ENCODE assay signal across 1 cellular context in genomic region chr5:136819526-136820302, GRCh38.
TF ChIP-seq lines count a peak whose summit lies in the region.

No MANE protein-coding gene starts in this region.

TF ChIP-seq in H1, 55 proteins besides CTCF, POLR2A, EP300 and RAD21 (continued from another document):
- no peak for TF ChIP-seq ATF2 (IDR thresholded peaks at IDR 0.05; ENCODE audit: low read length)
- TF ChIP-seq ASH2L (IDR thresholded peaks at IDR 0.05; ENCODE audit: low read length): no peak
- no peak for TF ChIP-seq EGR1 (IDR thresholded peaks at IDR 0.05; ENCODE audit: borderline replicate concordance, low read depth, low read length)
- no peak for TF ChIP-seq USF2 (IDR thresholded peaks at IDR 0.05; ENCODE audit: low read length)
- TF ChIP-seq POU5F1 (IDR thresholded peaks at IDR 0.05; ENCODE audit: low read depth, low read length): no peak
- TF ChIP-seq CTBP2 (IDR thresholded peaks at IDR 0.05; ENCODE audit: borderline replicate concordance, insufficient read depth, insufficient read length, low read length): no peak
- no peak for TF ChIP-seq CHD2 (IDR thresholded peaks at IDR 0.05; ENCODE audit: low read length)
- no peak for TF ChIP-seq CBX5 (IDR thresholded peaks at IDR 0.05; ENCODE audit: low read depth, low read length)
- TF ChIP-seq ZNF274 (IDR thresholded peaks at IDR 0.05; ENCODE audit: borderline replicate concordance, extremely low read depth, low read length): no peak
- no peak for TF ChIP-seq ATF3 (IDR thresholded peaks at IDR 0.05; ENCODE audit: insufficient read depth, low read depth, low read length)
- TF ChIP-seq CEBPB (IDR thresholded peaks at IDR 0.05; ENCODE audit: low read depth, low read length): no peak
- no peak for TF ChIP-seq TBP (IDR thresholded peaks at IDR 0.05; ENCODE audit: low read depth, low read length)
- TF ChIP-seq SUZ12 (IDR thresholded peaks at IDR 0.05; ENCODE audit: low read length): no peak
